Comparison of ENCODE assay signal across 11 cellular contexts in genomic region chr14:20350860-20351259, GRCh38. TPM values are rescaled to one million over a fixed set of nuclear protein-coding genes. Genes with fewer than 3 reads are reported as not detected.
DNase-seq lines count a peak whose midpoint lies in the region; ATAC-seq and TF ChIP-seq lines count a peak whose summit lies in the region.
"Had no signal": no experiment of that assay in that cellular context is flagged by ENCODE, and none has a peak within 500 bp of the region (broad histone marks: within the 10 kb centered on the region; RNA-seq: fewer than 3 reads in every experiment).

No MANE protein-coding gene starts in this region.

- no peak for TF ChIP-seq POLR2A in testis (IDR thresholded peaks at IDR 0.05)

- H3K36me3 ChIP-seq in SK-N-SH (replicated peaks in 1 of 2; ENCODE audit: control insufficient read depth in 1 of 2, insufficient read depth in 2 of 2, low read length in 1 of 2) (peaks cover 33 to 80% of the 10 kb centered on the region in 2 experiments), testis (ENCODE audit: low read depth, missing control alignments) (no peaks in the 10 kb centered on the region)

- CTCF ChIA-PET in SK-N-SH (lab: Yijun Ruan, JAX) = interaction anchor here (0.9 to 1.5 kb wide), 4 partner anchors 9 to 65 kb away, joined by 3 to 5 read pairs (median 3); no protein-coding TSS in a partner anchor

- intact Hi-C loops in testis (cut with DNase I; ENCODE audit: low total_unique reads) = no loop called here

- H3K9ac ChIP-seq in SK-N-SH = no peak overlapping the region

- no peak for TF ChIP-seq EP300 in SK-N-SH (IDR thresholded peaks at IDR 0.05; ENCODE audit: borderline replicate concordance in 1 of 2, low read depth in 1 of 2, low read length in 1 of 2)

- H3K4me2 ChIP-seq in SK-N-SH = no peak overlapping the region

- H3K4me1 ChIP-seq in SK-N-SH (ENCODE audit: control insufficient read depth in 1 of 2, insufficient read depth in 2 of 2, low read depth in 1 of 2, low read length in 1 of 2) = no peaks in the 10 kb centered on the region
- H3K4me1 ChIP-seq in testis = no peaks in the 10 kb centered on the region

- peaks cover 15% of the 10 kb centered on the region for H3F3A ChIP-seq in SK-N-SH (replicated peaks; ENCODE audit: insufficient read depth)

- H3K9me2 ChIP-seq in SK-N-SH = no peaks in the 10 kb centered on the region

- TF ChIP-seq CTCF in SK-N-SH (IDR thresholded peaks at IDR 0.05) (peak; percentile 40), fibroblast of pulmonary artery (IDR thresholded peaks at IDR 0.05; ENCODE audit: low read length, missing control alignments) (peak; percentile 35), testis (IDR thresholded peaks at IDR 0.05) (peak in 2 of 3 experiments; percentile 8 to 39)

- H3K27me3 ChIP-seq in SK-N-SH (ENCODE audit: insufficient read depth) (no peaks in the 10 kb centered on the region), testis (no peaks in the 10 kb centered on the region)
- H3K27me3 ChIP-seq: MG63 had no signal

- H3K79me2 ChIP-seq in SK-N-SH (ENCODE audit: insufficient read depth) = no peaks in the 10 kb centered on the region

- TF ChIP-seq RAD21 in SK-N-SH (IDR thresholded peaks at IDR 0.05; ENCODE audit: low read length) = 0 out of 2 replicates have a peak, but pooled peaks have one; percentile 17

- no peak for ATAC-seq in GM19397 (IDR thresholded peaks at IDR 0.05; ENCODE audit: unreplicated experiment)
- ATAC-seq: activated CD4-positive, CD25-positive, alpha-beta regulatory T cell treated with anti-CD3 and anti-CD28 coated beads, Interleukin-2, amount 50 U/mL, for 24 hours had no signal

- no peak overlapping the region for H2AFZ ChIP-seq in SK-N-SH (ENCODE audit: low read depth)

- peak; percentile 10 for DNase-seq in G401 (ENCODE audit: low spot score)
- no peak for DNase-seq in SK-N-SH
- peak; percentile 41 for DNase-seq in fibroblast of pulmonary artery (ENCODE audit: low read depth)
- DNase-seq in testis = no peak
- no peak for DNase-seq in activated naive CD4-positive, alpha-beta T cell (lab: John Stamatoyannopoulos, UW)
- no peak for DNase-seq in NCI-H1092 (lab: John Stamatoyannopoulos, UW)
- DNase-seq: activated T-cell treated with anti-CD3 and anti-CD28 coated beads for 4 hours, DMS153, MG63 had no signal

- H4K20me1 ChIP-seq in SK-N-SH (ENCODE audit: insufficient read depth) = no peaks in the 10 kb centered on the region

- H3K27ac ChIP-seq in SK-N-SH (ENCODE audit: low read depth in 2 of 2, low read length in 1 of 2) (no peak overlapping the region), testis (no peak overlapping the region)

- in situ Hi-C loops in G401 (cut with HindIII; ENCODE audit: low sequenced_read_pairs) = no loop called here

- H3K9me3 ChIP-seq in SK-N-SH (no peaks in the 10 kb centered on the region), testis (no peaks in the 10 kb centered on the region)
- H3K9me3 ChIP-seq: MG63 had no signal

- POLR2A ChIA-PET in SK-N-SH (lab: Yijun Ruan, JAX) = no interaction called here

- H3K4me3 ChIP-seq in SK-N-SH (ENCODE audit: low read depth in 2 of 2, low read length in 1 of 2) (no peak overlapping the region), fibroblast of pulmonary artery (replicated peaks; ENCODE audit: low read depth, low read length) (no peak overlapping the region), testis (no peak overlapping the region)
- H3K4me3 ChIP-seq: MG63 had no signal

TF ChIP-seq in SK-N-SH, 30 proteins besides CTCF, POLR2A, EP300 and RAD21:
- no peak for TF ChIP-seq NRF1 (IDR thresholded peaks at IDR 0.05; ENCODE audit: low read depth, low read length)
- TF ChIP-seq NFIC (IDR thresholded peaks at IDR 0.05; ENCODE audit: borderline replicate concordance) = no peak
- TF ChIP-seq MXI1 (IDR thresholded peaks at IDR 0.05; ENCODE audit: low read depth, low read length) = no peak
- no peak for TF ChIP-seq CHD2 (IDR thresholded peaks at IDR 0.05; ENCODE audit: low read length, partially characterized antibody)
- TF ChIP-seq POLR2AphosphoS5 (IDR thresholded peaks at IDR 0.05; ENCODE audit: low read depth, low read length) = no peak
- no peak for TF ChIP-seq SIN3A (IDR thresholded peaks at IDR 0.05; ENCODE audit: borderline replicate concordance, low read depth, low read length)
- no peak for TF ChIP-seq RCOR1 (IDR thresholded peaks at IDR 0.05; ENCODE audit: low read length)
- TF ChIP-seq, protein P1, sequence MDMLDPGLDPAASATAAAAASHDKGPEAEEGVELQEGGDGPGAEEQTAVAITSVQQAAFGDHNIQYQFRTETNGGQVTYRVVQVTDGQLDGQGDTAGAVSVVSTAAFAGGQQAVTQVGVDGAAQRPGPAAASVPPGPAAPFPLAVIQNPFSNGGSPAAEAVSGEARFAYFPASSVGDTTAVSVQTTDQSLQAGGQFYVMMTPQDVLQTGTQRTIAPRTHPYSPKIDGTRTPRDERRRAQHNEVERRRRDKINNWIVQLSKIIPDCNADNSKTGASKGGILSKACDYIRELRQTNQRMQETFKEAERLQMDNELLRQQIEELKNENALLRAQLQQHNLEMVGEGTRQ (IDR thresholded peaks at IDR 0.05; ENCODE audit: borderline replicate concordance, low read depth, low read length) = no peak
- TF ChIP-seq GATA2 (CRISPR knock-in tag; IDR thresholded peaks at IDR 0.05) = no peak
- TF ChIP-seq MEF2A (IDR thresholded peaks at IDR 0.05; ENCODE audit: borderline replicate concordance, low read depth) = no peak

RNA-seq across cellular contexts. Expression of gene PARP2, which starts 7.4 kb away (rescaled TPM):
- total RNA-seq in G401 (2014; rRNA removed; shearing (Covaris generic)) = 12.9 and 17.7 TPM in 2 replicates
- 21.4 and 23.3 TPM in 2 replicates for polyA plus RNA-seq in SK-N-SH (2012; rRNA removed)
- 21.9 and 24.0 TPM in 2 replicates for polyA plus RNA-seq in SK-N-SH (2012; cell fraction: cytosol; rRNA removed)
- polyA plus RNA-seq in SK-N-SH (2012; cell fraction: nucleus; rRNA removed) = 42.6 and 62.0 TPM in 2 replicates
- total RNA-seq in testis = 10 to 100 TPM; 38.1 to 50.7 TPM
- polyA plus RNA-seq in testis (ENCODE audit: insufficient read depth, low read depth, low replicate concordance) = 40.0 TPM

RNA-seq across cellular contexts. Expression of gene CCNB1IP1, which starts 17.8 kb away (rescaled TPM):
- total RNA-seq in G401 (2014; rRNA removed; shearing (Covaris generic)) = 122 and 178 TPM in 2 replicates
- polyA plus RNA-seq in SK-N-SH (2012; rRNA removed) (35.4 and 48.5 TPM in 2 replicates), testis (ENCODE audit: insufficient read depth, low read depth, low replicate concordance) (46.0 TPM)
- 51.1 and 51.8 TPM in 2 replicates for polyA plus RNA-seq in SK-N-SH (2012; cell fraction: cytosol; rRNA removed)
- 23.1 and 38.6 TPM in 2 replicates for polyA plus RNA-seq in SK-N-SH (2012; cell fraction: nucleus; rRNA removed)
- 10 to 100 TPM; 38.7 to 46.7 TPM for total RNA-seq in testis

RNA-seq across cellular contexts. Expression of gene TTC5, which starts 45.1 kb away (rescaled TPM):
- total RNA-seq in G401 (2014; rRNA removed; shearing (Covaris generic)) = 17.0 and 27.0 TPM in 2 replicates
- polyA plus RNA-seq in SK-N-SH (2012; rRNA removed) (14.6 and 15.7 TPM in 2 replicates), testis (ENCODE audit: insufficient read depth, low read depth, low replicate concordance) (36.6 TPM)
- 19.0 and 25.6 TPM in 2 replicates for polyA plus RNA-seq in SK-N-SH (2012; cell fraction: cytosol; rRNA removed)
- 12.0 and 13.5 TPM in 2 replicates for polyA plus RNA-seq in SK-N-SH (2012; cell fraction: nucleus; rRNA removed)
- 10 to 100 TPM; 20.4 to 23.6 TPM for total RNA-seq in testis

Comparison
In these comparisons a context has a peak if more than half of its experiments do, and no peak if none do; other contexts are left out.
1. DNase-seq: peak in G401 (single experiment) and fibroblast of pulmonary artery (single experiment); none in SK-N-SH (single experiment), testis (single experiment), activated naive CD4-positive, alpha-beta T cell (0 of 4) and NCI-H1092 (single experiment).
2. Peak in every context shown above with its lines, with median percentiles within 50 percentile points of each other: CTCF ChIP-seq.